Comparison of ENCODE assay signal across 25 cellular contexts in the genomic region with DNA sequence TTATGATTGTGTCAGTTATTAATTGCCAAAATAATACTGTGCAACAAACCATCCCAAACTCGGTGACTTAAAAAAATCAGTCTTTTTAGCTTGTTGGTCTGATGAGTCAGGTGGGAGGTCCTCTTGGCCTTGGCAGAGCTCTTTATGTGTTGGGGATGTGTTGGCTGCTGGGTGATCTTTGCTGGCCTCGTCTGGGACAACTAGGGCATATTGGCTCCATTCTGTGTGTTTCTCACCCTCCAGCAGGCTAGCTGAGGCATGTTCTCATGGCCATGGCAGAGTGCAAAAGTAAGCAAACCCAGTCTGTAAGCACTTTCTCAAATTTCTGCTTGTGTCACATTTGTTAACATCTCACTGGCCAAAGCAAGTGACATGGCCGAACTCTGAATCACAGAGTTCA.
DNase-seq lines count a peak whose midpoint lies in the region; ATAC-seq lines count a peak whose summit lies in the region.
"Had no signal": no experiment of that assay in that cellular context is flagged by ENCODE, and none has a peak within 500 bp of the region (broad histone marks: within the 10 kb centered on the region; RNA-seq: fewer than 3 reads in every experiment).

No MANE protein-coding gene starts in this region.

- 29% methylated on average over 3 of the region's 3 CpGs for WGBS in GM23248 (ENCODE audit: low coverage in 1 of 2, low lambda C conversion rate in 2 of 2, missing lambda C conversion rate in 2 of 2), 2 experiments

- no peak overlapping the region for H2AFZ ChIP-seq in GM23248

- H3K36me3 ChIP-seq in GM23248 (ENCODE audit: low read depth) (no peaks in the 10 kb centered on the region), muscle layer of colon (ENCODE audit: insufficient read depth, low read length) (no peaks in the 10 kb centered on the region)
- H3K36me3 ChIP-seq: heart right ventricle, left lung, ovary had no signal

- no peaks in the 10 kb centered on the region for H3K27me3 ChIP-seq in GM23248 (replicated peaks; ENCODE audit: insufficient read depth)
- no peaks in the 10 kb centered on the region for H3K27me3 ChIP-seq in muscle layer of colon (ENCODE audit: control insufficient read depth in 1 of 2, insufficient read depth in 2 of 2, low read length in 2 of 2)
- H3K27me3 ChIP-seq: heart right ventricle, left lung, ovary had no signal

- ATAC-seq in GM21381 (IDR thresholded peaks at IDR 0.05; ENCODE audit: unreplicated experiment) = no peak
- ATAC-seq: activated CD8-positive, alpha-beta T cell treated with anti-CD3 and anti-CD28 coated beads, Interleukin-2, amount 10 ng/mL, durations not matched to agents 7 days and 5 days; activated naive CD8-positive, alpha-beta T cell treated with anti-CD3 and anti-CD28 coated beads, Interleukin-2, amount 50 U/mL, for 24 hours; CD8-positive, alpha-beta T cell; heart right ventricle; left lung; natural killer cell treated with Interleukin-12 subunit alpha and Interleukin-12 subunit beta and Interleukin-15 and Interleukin-18, amount 100 ng/mL, for 72 hours; sciatic nerve had no signal

- H3K4me3 ChIP-seq in GM23248 (no peak overlapping the region), muscle layer of colon (ENCODE audit: low read depth in 1 of 2, low read length in 2 of 2) (no peak overlapping the region)
- H3K4me3 ChIP-seq: heart right ventricle, left lung, ovary had no signal

- no peaks in the 10 kb centered on the region for H3K9me2 ChIP-seq in GM23248 (ENCODE audit: insufficient read depth)

- DNase-seq in AG08395 (ENCODE audit: low spot score) (peak; percentile 21), GM23248 (peak; percentile 67), astrocyte of the hippocampus (ENCODE audit: low read depth, low spot score) (peak; percentile 65), GM03348 (ENCODE audit: low spot score) (no peak), EL (no peak), GM19238 (ENCODE audit: insufficient read length, low spot score) (no peak)
- DNase-seq: activated CD4-positive, alpha-beta T cell treated with anti-CD3 and anti-CD28 coated beads for 1 hour; activated CD8-positive, alpha-beta T cell treated with anti-CD3 and anti-CD28 coated beads, Interleukin-2, amount 10 ng/mL, durations not matched to agents 7 days and 5 days; activated gamma-delta T cell; activated naive CD8-positive, alpha-beta T cell treated with anti-CD3 and anti-CD28 coated beads, Interleukin-2, amount 50 U/mL, for 24 hours; CD8-positive, alpha-beta T cell; cortex of kidney; DMS153; GOT3; heart right ventricle; left lung; midbrain; NCI-H1092 treated with DMSO at 0.1 percent for 48 hours; NCI-H2029 treated with DMSO at 0.1 percent for 48 hours; ovary; SIG-M5 had no signal

- peaks cover 10% of the 10 kb centered on the region; the same call in 1 of the 2 replicates for H3F3A ChIP-seq in GM23248 (ENCODE audit: insufficient read depth)

- no peak overlapping the region for H3K4me2 ChIP-seq in GM23248 (ENCODE audit: unreplicated experiment)

- H3K9me3 ChIP-seq in GM23248 (ENCODE audit: low read depth) (no peaks in the 10 kb centered on the region), muscle layer of colon (ENCODE audit: low read length) (no peaks in the 10 kb centered on the region)
- H3K9me3 ChIP-seq: ovary had no signal

- in situ Hi-C loops in GM23248 (cut with MboI) = no loop called here

- H3K9ac ChIP-seq in GM23248 (no peak overlapping the region), muscle layer of colon (ENCODE audit: low read length) (no peak overlapping the region)

- H4K20me1 ChIP-seq in GM23248 (ENCODE audit: insufficient read depth) = no peaks in the 10 kb centered on the region

- no peaks in the 10 kb centered on the region for H3K79me2 ChIP-seq in GM23248 (ENCODE audit: insufficient read depth)

- H3K27ac ChIP-seq in GM23248 (no peak overlapping the region), muscle layer of colon (ENCODE audit: low read depth, low read length) (peak overlapping the region; percentile 66)
- H3K27ac ChIP-seq: heart right ventricle, left lung, ovary had no signal

- H3K4me1 ChIP-seq in GM23248 (ENCODE audit: insufficient read depth) = peaks cover 12% of the 10 kb centered on the region
- H3K4me1 ChIP-seq in muscle layer of colon (ENCODE audit: insufficient read depth, low read length) = peaks cover 20% of the 10 kb centered on the region
- H3K4me1 ChIP-seq: left lung had no signal

Comparison
In these comparisons a context has a peak if more than half of its experiments do, and no peak if none do; other contexts are left out.
1. DNase-seq: peak in AG08395 (single experiment), GM23248 (single experiment) and astrocyte of the hippocampus (single experiment); none in GM03348 (single experiment), EL (single experiment) and GM19238 (single experiment).